In genomic region chr2:110977388-110977787, GRCh38 we compare ENCODE assay signal across 20 cellular contexts.
"Had no signal": no experiment of that assay in that cellular context is flagged by ENCODE, and none has a peak within 500 bp of the region (broad histone marks: within the 10 kb centered on the region; RNA-seq: fewer than 3 reads in every experiment).

No MANE protein-coding gene starts in this region.

- H3K9me3 Mint-ChIP-seq: effector memory CD8-positive, alpha-beta T cell; nephron had no signal

- H3K9me3 ChIP-seq: psoas muscle, right lobe of liver, tibial artery, upper lobe of left lung, vagina had no signal

- ATAC-seq: effector memory CD8-positive, alpha-beta T cell; left colon; left ventricle myocardium superior; psoas muscle; right lobe of liver; stimulated activated memory B cell treated with anti-CD40 and anti-IgM and Interleukin-4, amounts not matched to agents 10 μg/mL and 1 μg/mL and 100 μg/mL, for 72 hours had no signal

- H3K27ac Mint-ChIP-seq: dendritic cell treated with granulocyte-macrophage colony-stimulating factor and Interleukin-4, amounts not matched to agents 40 ng/mL and 50 ng/mL, for 4 days; effector memory CD8-positive, alpha-beta T cell; nephron; stimulated activated memory B cell treated with anti-CD40 and anti-IgM and Interleukin-4, amounts not matched to agents 10 μg/mL and 1 μg/mL and 100 μg/mL, for 72 hours; stimulated activated naive CD8-positive, alpha-beta T cell treated with anti-CD3 and anti-CD28 coated beads, Interleukin-15, Interleukin-2, amounts not matched to agents 100 ng/mL and 50 ng/mL, for 24 hours had no signal

- H3K27me3 Mint-ChIP-seq: dendritic cell treated with granulocyte-macrophage colony-stimulating factor and Interleukin-4, amounts not matched to agents 40 ng/mL and 50 ng/mL, for 4 days had no signal

- DNase-seq: effector memory CD8-positive, alpha-beta T cell; foreskin melanocyte; head of caudate nucleus; kidney; left colon; left ventricle myocardium superior; mesenchymal stem cell; midbrain; naive B cell; psoas muscle; retina; right lobe of liver; stimulated activated CD4-positive, alpha-beta T cell treated with anti-CD3 and anti-CD28 coated beads, Interleukin-4, amount 100 ng/mL, for 1 hour; tibial artery; upper lobe of left lung had no signal

- H3K4me3 Mint-ChIP-seq: dendritic cell treated with granulocyte-macrophage colony-stimulating factor and Interleukin-4, amounts not matched to agents 40 ng/mL and 50 ng/mL, for 4 days; effector memory CD8-positive, alpha-beta T cell; naive B cell; nephron; stimulated activated memory B cell treated with anti-CD40 and anti-IgM and Interleukin-4, amounts not matched to agents 10 μg/mL and 1 μg/mL and 100 μg/mL, for 72 hours; stimulated activated naive CD8-positive, alpha-beta T cell treated with anti-CD3 and anti-CD28 coated beads, Interleukin-15, Interleukin-2, amounts not matched to agents 100 ng/mL and 50 ng/mL, for 24 hours had no signal

- H3K36me3 Mint-ChIP-seq: naive B cell; stimulated activated memory B cell treated with anti-CD40 and anti-IgM and Interleukin-4, amounts not matched to agents 10 μg/mL and 1 μg/mL and 100 μg/mL, for 72 hours had no signal

- H3K4me1 Mint-ChIP-seq: naive B cell; nephron; stimulated activated memory B cell treated with anti-CD40 and anti-IgM and Interleukin-4, amounts not matched to agents 10 μg/mL and 1 μg/mL and 100 μg/mL, for 72 hours had no signal
